In genomic region chr3:78570482-78570881, GRCh38 we compare ENCODE assay signal across 33 cellular contexts.
"Had no signal": no experiment of that assay in that cellular context is flagged by ENCODE, and none has a peak within 500 bp of the region (broad histone marks: within the 10 kb centered on the region; RNA-seq: fewer than 3 reads in every experiment).

No MANE protein-coding gene starts in this region.

- H3K27ac ChIP-seq: ascending aorta, epithelial cell of prostate, gastrocnemius medialis, heart left ventricle, WERI-Rb-1 had no signal

- H3K36me3 Mint-ChIP-seq: activated naive CD4-positive, alpha-beta T cell treated with anti-CD3 and anti-CD28 coated beads, Interleukin-2, amount 50 U/mL, for 24 hours; activated naive CD8-positive, alpha-beta T cell treated with anti-CD3 and anti-CD28 coated beads for 36 hours; brain had no signal

- ATAC-seq: activated CD4-positive, CD25-positive, alpha-beta regulatory T cell treated with anti-CD3 and anti-CD28 coated beads, Interleukin-2, amount 50 U/mL, for 24 hours; activated CD8-positive, alpha-beta T cell treated with anti-CD3 and anti-CD28 coated beads for 36 hours; effector memory CD8-positive, alpha-beta T cell; gastrocnemius medialis; heart left ventricle; T-helper 17 cell had no signal

- DNase-seq: activated B cell treated with CpG ODN at 0.5 μM for 24 hours; activated CD4-positive, alpha-beta T cell treated with anti-CD3 and anti-CD28 coated beads for 48 hours; activated CD4-positive, alpha-beta T cell treated with anti-CD3 and anti-CD28 coated beads, Interleukin-2, amount 50 U/mL, for 1 hour; activated CD4-positive, alpha-beta T cell treated with anti-CD3 and anti-CD28 coated beads, Interleukin-2, amount 50 U/mL, for 48 hours; activated CD8-positive, alpha-beta memory T cell treated with anti-CD3 and anti-CD28 coated beads for 24 hours; activated CD8-positive, alpha-beta T cell treated with anti-CD3 and anti-CD28 coated beads for 36 hours; activated effector memory CD4-positive, alpha-beta T cell treated with anti-CD3 and anti-CD28 coated beads, Interleukin-2, amount 50 U/mL, for 16 hours; activated naive CD4-positive, alpha-beta T cell treated with anti-CD3 and anti-CD28 coated beads for 36 hours; activated naive CD8-positive, alpha-beta T cell treated with anti-CD3 and anti-CD28 coated beads for 36 hours; activated T-cell treated with anti-CD3 and anti-CD28 coated beads, Interleukin-2, amount 50 U/mL, for 1 hour; activated T-cell treated with anti-CD3 and anti-CD28 coated beads, Interleukin-2, amount 50 U/mL, for 48 hours; caudate nucleus; cortex of kidney; dermis blood vessel endothelial cell; effector CD4-positive, alpha-beta T cell; effector memory CD8-positive, alpha-beta T cell; foreskin fibroblast; gastrocnemius medialis; glutamatergic neuron; heart left ventricle; T-helper 1 cell; T-helper 17 cell; T1000; WERI-Rb-1 had no signal

- H3K27me3 ChIP-seq: ascending aorta, gastrocnemius medialis, heart left ventricle had no signal

- H3K36me3 ChIP-seq: ascending aorta, gastrocnemius medialis, heart left ventricle, WERI-Rb-1 had no signal

- H3K4me1 Mint-ChIP-seq: activated B cell treated with CpG ODN at 0.5 μM for 24 hours; activated naive CD4-positive, alpha-beta T cell treated with anti-CD3 and anti-CD28 coated beads, Interleukin-2, amount 50 U/mL, for 24 hours; activated naive CD8-positive, alpha-beta T cell treated with anti-CD3 and anti-CD28 coated beads for 36 hours; brain; T-helper 17 cell had no signal

- H3K9me3 ChIP-seq: ascending aorta, gastrocnemius medialis, heart left ventricle had no signal

- H3K4me3 Mint-ChIP-seq: activated B cell treated with CpG ODN at 0.5 μM for 24 hours; activated CD8-positive, alpha-beta T cell treated with anti-CD3 and anti-CD28 coated beads for 36 hours; activated naive CD4-positive, alpha-beta T cell treated with anti-CD3 and anti-CD28 coated beads for 36 hours; activated naive CD4-positive, alpha-beta T cell treated with anti-CD3 and anti-CD28 coated beads, Interleukin-2, amount 50 U/mL, for 24 hours; activated naive CD8-positive, alpha-beta T cell treated with anti-CD3 and anti-CD28 coated beads for 36 hours; activated T-helper 1 cell treated with anti-CD3 and anti-CD28 coated beads, Interleukin-12 subunit alpha, Interleukin-12 subunit beta, Interleukin-2, Interleukin-4 antibody, amounts not matched to agents 30 ng/mL and 10 ng/mL and 1 ng/mL, durations not matched to agents 14 hours and 24 hours and 36 hours; brain; effector memory CD8-positive, alpha-beta T cell; T-helper 17 cell; T-helper 2 cell treated with Interferon-gamma antibody and Interleukin-4, amounts not matched to agents 5 μg/mL and 100 μg/mL, for 36 hours had no signal

- FAIRE-seq: colon had no signal

- H3K4me1 ChIP-seq: ascending aorta, gastrocnemius medialis, heart left ventricle had no signal

- H3K4me3 ChIP-seq: ascending aorta, gastrocnemius medialis, heart left ventricle had no signal

- H3K27ac Mint-ChIP-seq: activated B cell treated with CpG ODN at 0.5 μM for 24 hours; activated CD8-positive, alpha-beta T cell treated with anti-CD3 and anti-CD28 coated beads for 36 hours; activated naive CD4-positive, alpha-beta T cell treated with anti-CD3 and anti-CD28 coated beads for 36 hours; activated naive CD4-positive, alpha-beta T cell treated with anti-CD3 and anti-CD28 coated beads, Interleukin-2, amount 50 U/mL, for 24 hours; activated naive CD8-positive, alpha-beta T cell treated with anti-CD3 and anti-CD28 coated beads for 36 hours; activated T-helper 1 cell treated with anti-CD3 and anti-CD28 coated beads, Interleukin-12 subunit alpha, Interleukin-12 subunit beta, Interleukin-2, Interleukin-4 antibody, amounts not matched to agents 30 ng/mL and 10 ng/mL and 1 ng/mL, durations not matched to agents 14 hours and 24 hours and 36 hours; activated T-helper 2 cell treated with anti-CD3 and anti-CD28 coated beads, Interferon-gamma antibody, Interleukin-2, Interleukin-4, amounts not matched to agents 10 μg/mL and 5 μg/mL and 100 μg/mL, durations not matched to agents 14 hours and 24 hours and 36 hours; brain; effector memory CD8-positive, alpha-beta T cell; T-helper 17 cell; T-helper 2 cell treated with Interferon-gamma antibody and Interleukin-4, amounts not matched to agents 5 μg/mL and 100 μg/mL, for 36 hours had no signal

- H3K27me3 Mint-ChIP-seq: activated B cell treated with CpG ODN at 0.5 μM for 24 hours; activated CD8-positive, alpha-beta T cell treated with anti-CD3 and anti-CD28 coated beads for 36 hours; activated naive CD4-positive, alpha-beta T cell treated with anti-CD3 and anti-CD28 coated beads, Interleukin-2, amount 50 U/mL, for 24 hours; activated naive CD8-positive, alpha-beta T cell treated with anti-CD3 and anti-CD28 coated beads for 36 hours; brain; effector memory CD8-positive, alpha-beta T cell; T-helper 17 cell had no signal
